Comparison of ENCODE assay signal across 14 cellular contexts in genomic region chr12:105427883-105428282, GRCh38.
DNase-seq lines count a peak whose midpoint lies in the region; ATAC-seq, FAIRE-seq and TF ChIP-seq lines count a peak whose summit lies in the region.
"Had no signal": no experiment of that assay in that cellular context is flagged by ENCODE, and none has a peak within 500 bp of the region (broad histone marks: within the 10 kb centered on the region; RNA-seq: fewer than 3 reads in every experiment).

No MANE protein-coding gene starts in this region.

- no peak for DNase-seq in BJ (ENCODE audit: low read depth)
- DNase-seq in H7: peak; percentile 33
- peak; percentile 34 for DNase-seq in astrocyte of the spinal cord (ENCODE audit: low read depth, low spot score)
- no peak for DNase-seq in keratinocyte (ENCODE audit: low read depth, low spot score)
- no peak for DNase-seq in hippocampal formation (lab: John Stamatoyannopoulos, UW)
- no peak for DNase-seq in SIG-M5 treated with dmso at 0.1 percent for 504 hours (lab: John Stamatoyannopoulos, UW; ENCODE audit: unreplicated experiment)
- DNase-seq in posterior cingulate gyrus: no peak
- DNase-seq: aorta; CD4-positive, alpha-beta memory T cell; KBM-7; left colon; NCI-H2107 had no signal

- intact Hi-C loops in posterior cingulate gyrus (cut with DNase I): no loop called here

- H3K27me3 ChIP-seq in BJ (ENCODE audit: control insufficient read depth, insufficient read depth, low read length): no peaks in the 10 kb centered on the region
- no peaks in the 10 kb centered on the region for H3K27me3 ChIP-seq in H7 (ENCODE audit: control insufficient read depth, insufficient read depth, low read length)
- H3K27me3 ChIP-seq in keratinocyte (ENCODE audit: control insufficient read depth, extremely low read depth, insufficient read depth, low read length): no peaks in the 10 kb centered on the region

- no peaks in the 10 kb centered on the region for H3K79me2 ChIP-seq in keratinocyte (ENCODE audit: control insufficient read depth, insufficient read depth, low read length)

- no peak overlapping the region for H3K4me3 ChIP-seq in BJ (ENCODE audit: low read depth, low read length)
- H3K4me3 ChIP-seq in H7 (ENCODE audit: insufficient read depth, low read depth, low read length): no peak overlapping the region
- no peak overlapping the region for H3K4me3 ChIP-seq in astrocyte of the spinal cord (ENCODE audit: low read depth, low read length)
- no peak overlapping the region for H3K4me3 ChIP-seq in keratinocyte (ENCODE audit: control insufficient read depth in 2 of 3, extremely low read depth in 1 of 3, insufficient read depth in 2 of 3, low read depth in 1 of 3, low read length in 3 of 3)

- peak overlapping the region; percentile 35 for H2AFZ ChIP-seq in keratinocyte (ENCODE audit: control insufficient read depth, low read length)

- TF ChIP-seq CTCF in BJ (IDR thresholded peaks at IDR 0.05; ENCODE audit: insufficient read depth, low read depth, low read length) (peak; percentile 30; the same call in 1 of the 2 replicates), astrocyte of the spinal cord (IDR thresholded peaks at IDR 0.05; ENCODE audit: low read depth, low read length) (peak; percentile 40), keratinocyte (optimal IDR thresholded peaks at IDR 0.05 in 1 of 3, IDR thresholded peaks at IDR 0.05 in 1 of 3, conservative IDR thresholded peaks at IDR 0.05 in 1 of 3; ENCODE audit: extremely low read depth in 1 of 3, insufficient read depth in 2 of 3, low read length in 3 of 3) (peak; percentile 42 to 63 (median 49))

- no peak overlapping the region for H3K9ac ChIP-seq in keratinocyte (ENCODE audit: control insufficient read depth, extremely low read depth, insufficient read depth, low read length)

- POLR2A ChIA-PET in BJ (lab: Charles Lee): no interaction called here

- FAIRE-seq in keratinocyte (lab: Jason Lieb, UNC): peak; percentile 94
- FAIRE-seq: GM12892 had no signal

- H3K9me3 ChIP-seq in keratinocyte (ENCODE audit: control insufficient read depth, low read depth, low read length): no peaks in the 10 kb centered on the region

- no peak overlapping the region for H3K27ac ChIP-seq in keratinocyte (ENCODE audit: control insufficient read depth, insufficient read depth, low read length)

- no peaks in the 10 kb centered on the region for H4K20me1 ChIP-seq in keratinocyte (ENCODE audit: control insufficient read depth, extremely low read depth, insufficient read depth, low read length)

- CTCF ChIA-PET in BJ (lab: Yijun Ruan, JAX): no interaction called here

- ATAC-seq in GM19463 (IDR thresholded peaks at IDR 0.05; ENCODE audit: unreplicated experiment): no peak
- ATAC-seq: left colon had no signal

- peaks cover 18% of the 10 kb centered on the region for H3K4me1 ChIP-seq in keratinocyte (ENCODE audit: control insufficient read depth, extremely low read depth, insufficient read depth, low read length)

- in situ Hi-C loops in astrocyte of the spinal cord (cut with HindIII; ENCODE audit: low sequenced_read_pairs): no loop called here

- no peaks in the 10 kb centered on the region for H3K9me1 ChIP-seq in keratinocyte (ENCODE audit: control insufficient read depth, extremely low read depth, insufficient read depth, low read length)

- no peak overlapping the region for H3K4me2 ChIP-seq in keratinocyte (ENCODE audit: control insufficient read depth, extremely low read depth, insufficient read depth, low read depth, low read length)

- dilution Hi-C loops in keratinocyte (cut with MboI; ENCODE audit: extremely low pct_ligation_motif_present, low sequenced_read_pairs): no loop called here

- H3K36me3 ChIP-seq in BJ (ENCODE audit: control insufficient read depth, insufficient read depth, low read length) (no peaks in the 10 kb centered on the region), H7 (replicated peaks; ENCODE audit: control insufficient read depth, insufficient read depth, low read length) (no peaks in the 10 kb centered on the region), keratinocyte (ENCODE audit: control insufficient read depth in 2 of 2, extremely low read depth in 1 of 2, insufficient read depth in 2 of 2, low read length in 2 of 2) (no peaks in the 10 kb centered on the region)

Comparison
In these comparisons a context has a peak if more than half of its experiments do, and no peak if none do; other contexts are left out.
1. DNase-seq: peak in H7 (single experiment) and astrocyte of the spinal cord (single experiment); none in BJ (single experiment), keratinocyte (single experiment), hippocampal formation (0 of 2), SIG-M5 treated with dmso at 0.1 percent for 504 hours (single experiment) and posterior cingulate gyrus (0 of 10).
2. Peak in every context shown above with its lines, with median percentiles within 50 percentile points of each other: CTCF ChIP-seq.